ENCODE assay signal across 9 cellular contexts in the genomic region with DNA sequence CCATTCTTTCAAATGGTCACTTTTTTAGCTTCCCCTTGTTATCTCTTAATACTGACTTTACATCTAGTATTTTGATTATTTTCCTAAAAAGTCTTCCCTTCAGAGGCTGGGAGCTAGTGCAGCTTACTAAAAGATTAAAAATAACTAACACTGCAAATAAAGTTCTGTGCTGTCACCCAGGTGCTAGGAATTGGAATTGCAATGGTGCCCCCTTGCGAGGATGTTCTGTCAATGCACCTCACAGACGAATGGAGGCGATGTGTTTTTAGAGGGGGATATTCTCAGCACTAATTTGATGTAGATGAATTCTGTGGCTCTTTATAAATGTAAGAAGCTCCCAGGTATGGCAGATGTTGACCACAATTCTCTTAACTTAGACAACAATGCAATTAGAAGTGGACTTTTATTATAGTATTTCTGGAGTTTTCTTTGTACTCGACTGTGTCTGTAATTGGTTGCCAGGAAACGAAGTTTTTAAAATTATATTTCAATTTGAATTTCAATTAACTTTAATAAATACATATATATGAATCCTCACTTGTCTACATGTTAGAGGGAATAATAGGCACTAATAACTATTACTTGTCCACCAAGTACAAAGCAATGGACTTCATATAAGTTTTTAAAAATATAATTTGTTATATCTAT. TPM values are rescaled to one million over a fixed set of nuclear protein-coding genes. Genes with fewer than 3 reads are reported as not detected.
DNase-seq lines count a peak whose midpoint lies in the region; ATAC-seq, FAIRE-seq and TF ChIP-seq lines count a peak whose summit lies in the region.
"Had no signal": no experiment of that assay in that cellular context is flagged by ENCODE, and none has a peak within 500 bp of the region (broad histone marks: within the 10 kb centered on the region; RNA-seq: fewer than 3 reads in every experiment).

No MANE protein-coding gene starts in this region.

- no peaks in the 10 kb centered on the region for H3K36me3 Mint-ChIP-seq in nephron (ENCODE audit: low read depth)
- H3K36me3 Mint-ChIP-seq: IgD-negative memory B cell had no signal

- peak; percentile 87 for ATAC-seq in HG02870 (IDR thresholded peaks at IDR 0.05; ENCODE audit: unreplicated experiment)

- H3K4me1 Mint-ChIP-seq in nephron, result no peaks in the 10 kb centered on the region

- no peak for DNase-seq in AG04449 (ENCODE audit: low read depth, low spot score)
- DNase-seq in GM12892 (ENCODE audit: insufficient read length), result peak; percentile 16
- DNase-seq in NCI-H226, result peak; percentile 29
- DNase-seq in activated CD8-positive, alpha-beta memory T cell treated with anti-CD3 and anti-CD28 coated beads for 24 hours, result peak; percentile 68
- no peak for DNase-seq in esophagus muscularis mucosa (ENCODE audit: extremely low spot score)
- DNase-seq in tibial artery, result no peak

- CTCF ChIA-PET in AG04449 (lab: Yijun Ruan, JAX), result interaction anchor here (0.8 to 10.1 kb wide), 10 partner anchors 10 to 1247 kb away, joined by 3 to 214 read pairs (median 5); no protein-coding TSS in a partner anchor

- H3K9me3 Mint-ChIP-seq in nephron, result no peaks in the 10 kb centered on the region
- H3K9me3 Mint-ChIP-seq: IgD-negative memory B cell had no signal

- peak; percentile 71 for FAIRE-seq in GM12892 (lab: Jason Lieb, UNC)

- TF ChIP-seq CTCF in AG04449 (IDR thresholded peaks at IDR 0.05; ENCODE audit: insufficient read depth, low read length, missing control alignments) (peak; percentile 71), esophagus muscularis mucosa (IDR thresholded peaks at IDR 0.05) (peak; percentile 62 to 81 (median 66)), nephron (IDR thresholded peaks at IDR 0.05; ENCODE audit: unreplicated experiment in 3 of 3) (peak; percentile 86 to 91 (median 88)), tibial artery (IDR thresholded peaks at IDR 0.05) (peak; percentile 68 to 73)

- no peak for TF ChIP-seq EP300 in esophagus muscularis mucosa (IDR thresholded peaks at IDR 0.05)

- H3K27me3 Mint-ChIP-seq in nephron (ENCODE audit: low read depth), result no peaks in the 10 kb centered on the region

- POLR2A ChIA-PET in AG04449 (lab: Yijun Ruan, JAX), result no interaction called here

- no peak overlapping the region for H3K27ac Mint-ChIP-seq in nephron
- H3K27ac Mint-ChIP-seq: IgD-negative memory B cell had no signal

- H3K9me3 ChIP-seq in esophagus muscularis mucosa (no peaks in the 10 kb centered on the region), tibial artery (no peaks in the 10 kb centered on the region)

- TF ChIP-seq POLR2A in GM12892 (IDR thresholded peaks at IDR 0.05; ENCODE audit: low read depth, low read length), result no peak
- no peak for TF ChIP-seq POLR2A in esophagus muscularis mucosa (IDR thresholded peaks at IDR 0.05; ENCODE audit: low read depth)

- H3K36me3 ChIP-seq in esophagus muscularis mucosa (no peaks in the 10 kb centered on the region), tibial artery (no peaks in the 10 kb centered on the region)

- H3K27ac ChIP-seq in esophagus muscularis mucosa (replicated peaks in 1 of 4) (no peak overlapping the region), tibial artery (no peak overlapping the region)

- 30% methylated on average over 5 of the region's 5 CpGs for WGBS in esophagus muscularis mucosa

- H3K4me3 Mint-ChIP-seq in nephron, result no peak overlapping the region
- H3K4me3 Mint-ChIP-seq: IgD-negative memory B cell had no signal

- intact Hi-C loops in esophagus muscularis mucosa (cut with DNase I), result loop anchor here (5.0 kb wide), 1 partner anchor 1175 kb away; no protein-coding TSS in a partner anchor
- intact Hi-C loops in tibial artery (cut with DNase I; ENCODE audit: low total_unique reads), result no loop called here

- H3K4me1 ChIP-seq in esophagus muscularis mucosa (no peaks in the 10 kb centered on the region), tibial artery (no peaks in the 10 kb centered on the region)

- H3K27me3 ChIP-seq in esophagus muscularis mucosa (peaks cover 0 to 9% (median 0%) of the 10 kb centered on the region in 4 donors), tibial artery (no peaks in the 10 kb centered on the region)

- H3K4me3 ChIP-seq in AG04449 (ENCODE audit: low read depth, low read length) (no peak overlapping the region), esophagus muscularis mucosa (no peak overlapping the region), tibial artery (no peak overlapping the region)

RNA-seq across cellular contexts. Expression of a gene that starts 22.0 kb away (rescaled TPM):
- not detected for polyA plus RNA-seq in GM12892 (2012; ENCODE audit: missing spikeins)
- total RNA-seq in esophagus muscularis mucosa, result not detected
- polyA plus RNA-seq: IgD-negative memory B cell had no signal

Comparison
In these comparisons a context has a peak if more than half of its experiments do, and no peak if none do; other contexts are left out.
1. DNase-seq: peak in GM12892 (single experiment), NCI-H226 (single experiment) and activated CD8-positive, alpha-beta memory T cell treated with anti-CD3 and anti-CD28 coated beads for 24 hours (single experiment); none in AG04449 (single experiment), esophagus muscularis mucosa (single experiment) and tibial artery (0 of 2).
2. Peak in every context shown above with its lines, with median percentiles within 50 percentile points of each other: CTCF ChIP-seq.